ENCODE assay signal across 9 cellular contexts in genomic region chr16:4617880-4618279, GRCh38. TPM values are rescaled to one million over a fixed set of nuclear protein-coding genes. Genes with fewer than 3 reads are reported as not detected.
DNase-seq lines count a peak whose midpoint lies in the region; ATAC-seq and TF ChIP-seq lines count a peak whose summit lies in the region.
"Had no signal": no experiment of that assay in that cellular context is flagged by ENCODE, and none has a peak within 500 bp of the region (broad histone marks: within the 10 kb centered on the region; RNA-seq: fewer than 3 reads in every experiment).

No MANE protein-coding gene starts in this region.

- no peaks in the 10 kb centered on the region for H3K9me3 Mint-ChIP-seq in endodermal cell

- H3K27me3 ChIP-seq in DOHH2 (ENCODE audit: control insufficient read depth, low read length) (no peaks in the 10 kb centered on the region), NT2/D1 (ENCODE audit: insufficient read depth, insufficient read length) (no peaks in the 10 kb centered on the region), endodermal cell (ENCODE audit: control insufficient read depth, insufficient read depth, low read length, poor library complexity, severe bottlenecking) (no peaks in the 10 kb centered on the region), trophoblast cell (ENCODE audit: insufficient read depth, low read length) (no peaks in the 10 kb centered on the region)

- no peak overlapping the region for H2AFZ ChIP-seq in trophoblast cell (ENCODE audit: insufficient read depth, low read length, poor library complexity)

- no peak for TF ChIP-seq CTCF in DOHH2 (IDR thresholded peaks at IDR 0.05; ENCODE audit: low read depth, low read length, poor library complexity, severe bottlenecking)
- TF ChIP-seq CTCF in endodermal cell (conservative IDR thresholded peaks at IDR 0.05): no peak

- H2BK120ac ChIP-seq in trophoblast cell (ENCODE audit: insufficient read depth, low read length, poor library complexity): no peak overlapping the region

- peaks cover 35% of the 10 kb centered on the region for H3K4me1 ChIP-seq in DOHH2 (ENCODE audit: control insufficient read depth, low read length)
- peaks cover 31% of the 10 kb centered on the region for H3K4me1 ChIP-seq in NT2/D1 (ENCODE audit: insufficient read depth, insufficient read length)
- H3K4me1 ChIP-seq in endodermal cell (ENCODE audit: control insufficient read depth, insufficient read depth, low read length): peaks cover 14% of the 10 kb centered on the region
- peaks cover 14 to 26% of the 10 kb centered on the region in 2 experiments for H3K4me1 ChIP-seq in trophoblast cell (ENCODE audit: control insufficient read depth in 1 of 2, insufficient read depth in 2 of 2, low read length in 2 of 2)

- H3K4me3 Mint-ChIP-seq in endodermal cell: peak overlapping the region; percentile 77

- peaks cover 8% of the 10 kb centered on the region; the same call in 1 of the 2 replicates for H3F3A ChIP-seq in DOHH2 (ENCODE audit: control insufficient read depth, insufficient read depth)

- H3K36me3 ChIP-seq in DOHH2 (ENCODE audit: control insufficient read depth, low read length) (no peaks in the 10 kb centered on the region), NT2/D1 (ENCODE audit: insufficient read depth, insufficient read length, low read length) (no peaks in the 10 kb centered on the region), endodermal cell (ENCODE audit: control insufficient read depth, insufficient read depth, low read length) (no peaks in the 10 kb centered on the region), trophoblast cell (ENCODE audit: control insufficient read depth in 1 of 2, insufficient read depth in 2 of 2, low read length in 2 of 2) (no peaks in the 10 kb centered on the region)

- H4K20me1 ChIP-seq in DOHH2 (ENCODE audit: control insufficient read depth, insufficient read depth, low read depth, low read length): peaks cover 7% of the 10 kb centered on the region

- H3K4me3 ChIP-seq in DOHH2 (ENCODE audit: low read length) (peak overlapping the region; percentile 73; the same call in 1 of the 2 replicates), NT2/D1 (ENCODE audit: insufficient read length, low read depth) (no peak overlapping the region), endodermal cell (ENCODE audit: low read length) (no peak overlapping the region), trophoblast cell (ENCODE audit: low read depth, low read length) (no peak overlapping the region)

- peaks cover 21% of the 10 kb centered on the region for H3K4me1 Mint-ChIP-seq in endodermal cell

- peaks cover 24% of the 10 kb centered on the region for H3K79me1 ChIP-seq in trophoblast cell (ENCODE audit: low read length)

- no peak overlapping the region for H3K23ac ChIP-seq in trophoblast cell (ENCODE audit: low read length)

- WGBS in endodermal cell (ENCODE audit: insufficient coverage in 1 of 2, insufficient read length in 1 of 2), 2 experiments: 95 to 96% methylated on average over 6 to 8 of the region's 8 CpGs
- no CpG with 5 or more reads among the region's 8 CpGs for WGBS in trophoblast cell (ENCODE audit: extremely low coverage, insufficient coverage, insufficient read length)

- peak overlapping the region; percentile 100 for H3K27ac Mint-ChIP-seq in endodermal cell

- H3K9ac ChIP-seq in NT2/D1 (ENCODE audit: insufficient read length, low read depth): peak overlapping the region; percentile 70
- no peak overlapping the region for H3K9ac ChIP-seq in endodermal cell (ENCODE audit: extremely low read depth, low read length, poor library complexity, severe bottlenecking)
- no peak overlapping the region for H3K9ac ChIP-seq in trophoblast cell (ENCODE audit: low read length)

- H4K91ac ChIP-seq in trophoblast cell (ENCODE audit: low read depth, low read length): peak overlapping the region; percentile 32

- H4K12ac ChIP-seq in trophoblast cell (ENCODE audit: low read depth, low read length): no peak overlapping the region

- H3K4me2 ChIP-seq in DOHH2 (ENCODE audit: low read length): peak overlapping the region; percentile 72
- no peak overlapping the region for H3K4me2 ChIP-seq in trophoblast cell (ENCODE audit: low read length)

- H3K79me2 ChIP-seq in DOHH2 (ENCODE audit: control insufficient read depth, low read length) (peaks cover 30% of the 10 kb centered on the region), trophoblast cell (ENCODE audit: control insufficient read depth, insufficient read depth, low read length, poor library complexity) (peaks cover 16% of the 10 kb centered on the region)

- ATAC-seq in GM21529 (IDR thresholded peaks at IDR 0.05; ENCODE audit: unreplicated experiment) (no peak), HG02973 (IDR thresholded peaks at IDR 0.05; ENCODE audit: unreplicated experiment) (no peak), GM21360 (IDR thresholded peaks at IDR 0.05; ENCODE audit: unreplicated experiment) (no peak)

- H2AK5ac ChIP-seq in trophoblast cell (ENCODE audit: low read length): no peak overlapping the region

- H4K8ac ChIP-seq in trophoblast cell (ENCODE audit: low read depth, low read length): no peak overlapping the region

- no peak overlapping the region for H3K14ac ChIP-seq in trophoblast cell (ENCODE audit: low read length)

- no peak overlapping the region for H3K18ac ChIP-seq in trophoblast cell (ENCODE audit: low read length)

- H3K27me3 Mint-ChIP-seq in endodermal cell (ENCODE audit: insufficient read depth): no peaks in the 10 kb centered on the region

- no peak for DNase-seq in NT2/D1 (ENCODE audit: low read depth, low spot score)
- peak; percentile 52 for DNase-seq in endodermal cell
- DNase-seq in trophoblast cell: no peak
- DNase-seq: NCI-H1105 treated with DMSO at 0.1 percent for 48 hours, NCI-H774 had no signal

- peak overlapping the region; percentile 28 for H3K4ac ChIP-seq in trophoblast cell (ENCODE audit: low read depth, low read length)

- H2BK12ac ChIP-seq in trophoblast cell (ENCODE audit: low read length): peak overlapping the region; percentile 42

- no peaks in the 10 kb centered on the region for H3K9me3 ChIP-seq in DOHH2 (ENCODE audit: control insufficient read depth, insufficient read depth, low read length)
- H3K9me3 ChIP-seq in NT2/D1 (ENCODE audit: insufficient read depth, low read length): no peaks in the 10 kb centered on the region
- H3K9me3 ChIP-seq in endodermal cell (ENCODE audit: control insufficient read depth, low read length): no peaks in the 10 kb centered on the region
- no peaks in the 10 kb centered on the region for H3K9me3 ChIP-seq in trophoblast cell (ENCODE audit: insufficient read depth, low read depth, low read length)

- H3K27ac ChIP-seq in DOHH2 (ENCODE audit: low read depth, low read length) (no peak overlapping the region), endodermal cell (ENCODE audit: low read depth, low read length) (no peak overlapping the region), trophoblast cell (ENCODE audit: low read depth, low read length) (no peak overlapping the region)

- H2BK5ac ChIP-seq in trophoblast cell (ENCODE audit: low read depth, low read length, poor library complexity): no peak overlapping the region

- H3K9me2 ChIP-seq in DOHH2 (replicated peaks; ENCODE audit: control insufficient read depth, low read length): no peaks in the 10 kb centered on the region

- H3K36me3 Mint-ChIP-seq in endodermal cell (ENCODE audit: low read depth): no peaks in the 10 kb centered on the region

RNA-seq across cellular contexts. Expression of gene UBALD1, which starts 3.2 kb away (rescaled TPM):
- 10 to 100 TPM; 46.8 to 49.6 TPM for total RNA-seq in endodermal cell
- polyA plus RNA-seq in endodermal cell (2013, experiment 1 of 2): 28.8 TPM
- polyA plus RNA-seq in endodermal cell (2013, experiment 2 of 2): 24.7 TPM
- polyA plus RNA-seq in trophoblast cell (2013): 52.8 and 57.6 TPM in 2 replicates

RNA-seq across cellular contexts. Expression of gene MGRN1, which starts 6.7 kb away (rescaled TPM):
- 10 to 100 TPM; 66.9 to 71.4 TPM for total RNA-seq in endodermal cell
- 52.3 TPM for polyA plus RNA-seq in endodermal cell (2013, experiment 1 of 2)
- polyA plus RNA-seq in endodermal cell (2013, experiment 2 of 2): 45.0 TPM
- polyA plus RNA-seq in trophoblast cell (2013): 52.1 and 52.4 TPM in 2 replicates
